In genomic region chr2:130913891-130914290, GRCh38 we compare ENCODE assay signal across 27 cellular contexts.
"Had no signal": no experiment of that assay in that cellular context is flagged by ENCODE, and none has a peak within 500 bp of the region (broad histone marks: within the 10 kb centered on the region; RNA-seq: fewer than 3 reads in every experiment).

No MANE protein-coding gene starts in this region.

- H3K4me1 ChIP-seq: breast epithelium, heart right ventricle, left lung, lower lobe of right lung, right lobe of liver, upper lobe of right lung had no signal

- H3K4me1 Mint-ChIP-seq: activated naive CD4-positive, alpha-beta T cell treated with anti-CD3 and anti-CD28 coated beads, Interleukin-2, amount 50 U/mL, for 24 hours; activated naive CD8-positive, alpha-beta T cell treated with anti-CD3 and anti-CD28 coated beads, Interleukin-2, amount 50 U/mL, for 24 hours; nephron had no signal

- H3K36me3 ChIP-seq: breast epithelium, heart right ventricle, left lung, lower lobe of right lung, neutrophil, right lobe of liver, thoracic aorta, upper lobe of right lung had no signal

- H3K4me3 ChIP-seq: breast epithelium, heart right ventricle, left lung, lower lobe of right lung, mucosa of descending colon, right lobe of liver, thoracic aorta, upper lobe of right lung had no signal

- H3K27me3 ChIP-seq: right lobe of liver had no signal

- H3K9me3 ChIP-seq: breast epithelium, heart right ventricle, left lung, lower lobe of right lung, mucosa of descending colon, neutrophil, right lobe of liver, thoracic aorta, upper lobe of right lung had no signal

- H3K9me3 Mint-ChIP-seq: activated naive CD4-positive, alpha-beta T cell treated with anti-CD3 and anti-CD28 coated beads, Interleukin-2, amount 50 U/mL, for 24 hours; activated naive CD8-positive, alpha-beta T cell treated with anti-CD3 and anti-CD28 coated beads, Interleukin-2, amount 50 U/mL, for 24 hours; activated T-cell treated with anti-CD3 and anti-CD28 coated beads, Interleukin-2, amount 50 U/mL, for 24 hours; nephron; T-helper 2 cell treated with Interferon-gamma antibody and Interleukin-4, amounts not matched to agents 5 μg/mL and 100 μg/mL, for 36 hours had no signal

- H3K4me3 Mint-ChIP-seq: activated naive CD4-positive, alpha-beta T cell treated with anti-CD3 and anti-CD28 coated beads, Interleukin-2, amount 50 U/mL, for 24 hours; activated naive CD8-positive, alpha-beta T cell treated with anti-CD3 and anti-CD28 coated beads, Interleukin-2, amount 50 U/mL, for 24 hours; activated T-cell treated with anti-CD3 and anti-CD28 coated beads, Interleukin-2, amount 50 U/mL, for 24 hours; nephron; T-helper 2 cell treated with Interferon-gamma antibody and Interleukin-4, amounts not matched to agents 5 μg/mL and 100 μg/mL, for 36 hours had no signal

- ATAC-seq: activated naive CD8-positive, alpha-beta T cell treated with anti-CD3 and anti-CD28 coated beads, Interleukin-2, amount 50 U/mL, for 24 hours; left lung; lower lobe of right lung; mucosa of descending colon; right lobe of liver; stimulated activated naive CD8-positive, alpha-beta T cell treated with anti-CD3 and anti-CD28 coated beads, Interleukin-15, Interleukin-2, amounts not matched to agents 100 U/mL and 50 U/mL, for 24 hours; upper lobe of right lung had no signal

- H3K27ac ChIP-seq: breast epithelium, heart right ventricle, left lung, lower lobe of right lung, neutrophil, right lobe of liver, thoracic aorta, upper lobe of right lung had no signal

- H3K36me3 Mint-ChIP-seq: activated naive CD4-positive, alpha-beta T cell treated with anti-CD3 and anti-CD28 coated beads, Interleukin-2, amount 50 U/mL, for 24 hours had no signal

- DNase-seq: activated CD4-positive, alpha-beta T cell treated with anti-CD3 and anti-CD28 coated beads for 4 hours; activated CD4-positive, alpha-beta T cell treated with anti-CD3 and anti-CD28 coated beads, Interleukin-2, amount 50 U/mL, for 4 hours; activated CD8-positive, alpha-beta memory T cell treated with anti-CD3 and anti-CD28 coated beads, Interleukin-2, amount 50 U/mL, for 48 hours; activated naive CD8-positive, alpha-beta T cell treated with anti-CD3 and anti-CD28 coated beads, Interleukin-2, amount 50 U/mL, for 24 hours; activated T-cell treated with anti-CD3 and anti-CD28 coated beads, Interleukin-2, amount 50 U/mL, for 24 hours; central memory CD4-positive, alpha-beta T cell; dermis blood vessel endothelial cell; effector CD4-positive, alpha-beta T cell; foreskin fibroblast; heart right ventricle; kidney glomerular epithelial cell; left lung; lower lobe of right lung; mucosa of descending colon; right lobe of liver; stimulated activated CD4-positive, alpha-beta T cell treated with anti-CD3 and anti-CD28 coated beads, Interleukin-12 subunit alpha, Interleukin-12 subunit beta, amount 100 ng/mL, for 4 hours; stimulated activated CD4-positive, alpha-beta T cell treated with anti-CD3 and anti-CD28 coated beads, Interleukin-4, amount 100 ng/mL, for 1 hour; stimulated activated naive CD8-positive, alpha-beta T cell treated with anti-CD3 and anti-CD28 coated beads, Interleukin-15, Interleukin-2, amounts not matched to agents 100 U/mL and 50 U/mL, for 24 hours; T-helper 1 cell; upper lobe of right lung had no signal

- H3K27ac Mint-ChIP-seq: activated naive CD4-positive, alpha-beta T cell treated with anti-CD3 and anti-CD28 coated beads, Interleukin-2, amount 50 U/mL, for 24 hours; activated naive CD8-positive, alpha-beta T cell treated with anti-CD3 and anti-CD28 coated beads, Interleukin-2, amount 50 U/mL, for 24 hours; activated T-cell treated with anti-CD3 and anti-CD28 coated beads, Interleukin-2, amount 50 U/mL, for 24 hours; nephron; progenitor cell of endocrine pancreas; T-helper 2 cell treated with Interferon-gamma antibody and Interleukin-4, amounts not matched to agents 5 μg/mL and 100 μg/mL, for 36 hours had no signal
